ENCODE assay signal across 23 cellular contexts in the genomic region with DNA sequence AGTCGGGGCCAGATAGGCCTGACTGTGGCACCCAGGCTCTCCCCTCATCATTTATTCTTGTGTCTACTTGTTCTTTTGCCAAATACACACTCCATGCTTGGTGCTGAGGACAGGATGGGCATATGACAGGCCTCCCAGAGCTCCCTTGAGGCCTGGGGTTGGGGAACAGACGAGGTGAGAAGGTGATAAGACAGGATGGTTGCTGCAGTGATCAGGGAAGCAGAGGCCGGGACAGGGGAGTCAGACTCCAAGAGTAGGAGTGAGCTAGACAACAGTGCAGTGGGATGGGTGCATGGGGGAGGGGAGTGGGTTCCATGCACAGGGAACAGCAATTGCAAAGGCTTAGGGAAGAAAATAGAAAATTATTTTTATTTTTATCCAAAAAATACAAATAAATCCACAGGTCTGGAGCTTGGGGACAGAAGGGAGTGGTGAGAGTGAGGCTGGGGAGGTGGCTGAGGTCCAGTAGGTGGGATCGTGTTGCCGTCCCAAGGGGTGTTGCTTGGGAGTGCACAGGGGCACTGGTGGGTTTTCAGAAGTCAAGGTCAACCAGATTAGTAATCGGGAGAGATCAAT. TPM values are rescaled to one million over a fixed set of nuclear protein-coding genes. Genes with fewer than 3 reads are reported as not detected.
DNase-seq lines count a peak whose midpoint lies in the region; ATAC-seq, FAIRE-seq and TF ChIP-seq lines count a peak whose summit lies in the region.
"Had no signal": no experiment of that assay in that cellular context is flagged by ENCODE, and none has a peak within 500 bp of the region (broad histone marks: within the 10 kb centered on the region; RNA-seq: fewer than 3 reads in every experiment).

No MANE protein-coding gene starts in this region.

- no peak for TF ChIP-seq CTCF in natural killer cell (IDR thresholded peaks at IDR 0.05)
- no peak for TF ChIP-seq CTCF in osteoblast (IDR thresholded peaks at IDR 0.05; ENCODE audit: extremely low read depth, low read depth, low read length)

- H3K4me3 ChIP-seq in osteoblast (ENCODE audit: insufficient read depth, low read length) = no peak overlapping the region
- H3K4me3 ChIP-seq in naive thymus-derived CD4-positive, alpha-beta T cell (ENCODE audit: low read length) = no peak overlapping the region
- H3K4me3 ChIP-seq: breast epithelium had no signal

- no peak overlapping the region for H3K27ac ChIP-seq in osteoblast (ENCODE audit: low read depth, low read length)
- H3K27ac ChIP-seq in naive thymus-derived CD4-positive, alpha-beta T cell (ENCODE audit: low read depth, low read length) = no peak overlapping the region

- H3K27me3 ChIP-seq in osteoblast (ENCODE audit: insufficient read depth, low read length) = peaks cover 15% of the 10 kb centered on the region
- H3K27me3 ChIP-seq in naive thymus-derived CD4-positive, alpha-beta T cell (ENCODE audit: control insufficient read depth in 2 of 2, insufficient read depth in 2 of 2, low read length in 2 of 2) = no peaks in the 10 kb centered on the region
- H3K27me3 ChIP-seq: breast epithelium had no signal

- H3K79me2 ChIP-seq in osteoblast (ENCODE audit: insufficient read depth, low read length) = no peaks in the 10 kb centered on the region

- no peaks in the 10 kb centered on the region for H3K36me3 Mint-ChIP-seq in natural killer cell
- H3K36me3 Mint-ChIP-seq in natural killer cell treated with Interleukin-12 subunit alpha and Interleukin-12 subunit beta and Interleukin-15 and Interleukin-18, amount 100 ng/mL, for 72 hours = no peaks in the 10 kb centered on the region
- no peaks in the 10 kb centered on the region for H3K36me3 Mint-ChIP-seq in naive thymus-derived CD4-positive, alpha-beta T cell
- H3K36me3 Mint-ChIP-seq: WTC11 had no signal

- no peak overlapping the region for H3K4me2 ChIP-seq in osteoblast (ENCODE audit: insufficient read depth, low read length)

- no peaks in the 10 kb centered on the region for H3K36me3 ChIP-seq in osteoblast (ENCODE audit: insufficient read depth, low read length)
- H3K36me3 ChIP-seq in naive thymus-derived CD4-positive, alpha-beta T cell (ENCODE audit: control insufficient read depth in 2 of 3, insufficient read depth in 3 of 3, low read length in 3 of 3) = no peaks in the 10 kb centered on the region
- H3K36me3 ChIP-seq: breast epithelium had no signal

- intact Hi-C loops in natural killer cell (cut with micrococcal nuclease) (loop anchor here (1.0 kb wide), 2 partner anchors 210 to 224 kb away; no protein-coding TSS in a partner anchor), left colon (cut with DNase I, micrococcal nuclease) (no loop called here)
- intact Hi-C loops in naive thymus-derived CD4-positive, alpha-beta T cell (cut with micrococcal nuclease) = loop anchor here (1.0 kb wide), 3 partner anchors 74 to 224 kb away; partner anchors contain the start of gene COL27A1 (in 1 of the 2)

- H3K4me3 Mint-ChIP-seq in natural killer cell = no peak overlapping the region
- H3K4me3 Mint-ChIP-seq in natural killer cell treated with Interleukin-12 subunit alpha and Interleukin-12 subunit beta and Interleukin-15 and Interleukin-18, amount 100 ng/mL, for 72 hours = no peak overlapping the region
- no peak overlapping the region for H3K4me3 Mint-ChIP-seq in naive thymus-derived CD4-positive, alpha-beta T cell
- H3K4me3 Mint-ChIP-seq: activated naive CD8-positive, alpha-beta T cell treated with anti-CD3 and anti-CD28 coated beads, Interleukin-2, amount 50 U/mL, for 24 hours; WTC11 had no signal

- no peaks in the 10 kb centered on the region for H3K4me1 Mint-ChIP-seq in natural killer cell
- no peaks in the 10 kb centered on the region for H3K4me1 Mint-ChIP-seq in natural killer cell treated with Interleukin-12 subunit alpha and Interleukin-12 subunit beta and Interleukin-15 and Interleukin-18, amount 100 ng/mL, for 72 hours (ENCODE audit: low read depth in 2 of 2)
- peaks cover 0 to 5% (median 0%) of the 10 kb centered on the region in 7 donors for H3K4me1 Mint-ChIP-seq in naive thymus-derived CD4-positive, alpha-beta T cell
- H3K4me1 Mint-ChIP-seq: activated naive CD8-positive, alpha-beta T cell treated with anti-CD3 and anti-CD28 coated beads, Interleukin-2, amount 50 U/mL, for 24 hours; WTC11 had no signal

- no peaks in the 10 kb centered on the region for H4K20me1 ChIP-seq in osteoblast (ENCODE audit: insufficient read depth, low read length)

- FAIRE-seq in RCC 7860 (lab: Jason Lieb, UNC) = no peak

- no peak overlapping the region for H2AFZ ChIP-seq in osteoblast (ENCODE audit: low read length)

- H3K9me3 ChIP-seq in osteoblast (ENCODE audit: low read depth, low read length) = no peaks in the 10 kb centered on the region
- H3K9me3 ChIP-seq in naive thymus-derived CD4-positive, alpha-beta T cell (ENCODE audit: control insufficient read depth in 2 of 3, low read length in 3 of 3) = no peaks in the 10 kb centered on the region
- H3K9me3 ChIP-seq: breast epithelium had no signal

- no peaks in the 10 kb centered on the region for H3K4me1 ChIP-seq in osteoblast (ENCODE audit: insufficient read depth, low read length)
- no peaks in the 10 kb centered on the region for H3K4me1 ChIP-seq in naive thymus-derived CD4-positive, alpha-beta T cell (ENCODE audit: control insufficient read depth in 2 of 2, insufficient read depth in 2 of 2, low read length in 2 of 2)
- H3K4me1 ChIP-seq: breast epithelium had no signal

- DNase-seq in natural killer cell = peak; percentile 10
- DNase-seq in natural killer cell treated with Interleukin-12 subunit alpha and Interleukin-12 subunit beta and Interleukin-15 and Interleukin-18, amount 100 ng/mL, for 72 hours (ENCODE audit: low spot score) = no peak
- peak in 1 of 2 donors; percentile 41 for DNase-seq in left colon
- peak; percentile 17 for DNase-seq in osteoblast (ENCODE audit: insufficient read length, low spot score, missing footprints)
- DNase-seq in naive thymus-derived CD4-positive, alpha-beta T cell = no peak
- DNase-seq in RCC 7860 (ENCODE audit: low spot score) = no peak
- DNase-seq in NCI-H510A treated with DMSO at 0.1 percent for 48 hours (lab: John Stamatoyannopoulos, UW) = no peak
- DNase-seq: activated CD4-positive, alpha-beta T cell treated with anti-CD3 and anti-CD28 coated beads, Interleukin-2, amount 50 U/mL, for 4 hours; activated effector memory CD4-positive, alpha-beta T cell treated with Interleukin-2 at 50 U/mL for 16 hours; activated naive CD8-positive, alpha-beta T cell treated with anti-CD3 and anti-CD28 coated beads, Interleukin-2, amount 50 U/mL, for 24 hours; cortex of kidney; HCEC 1CT; KG1; left cardiac atrium; NCI-H146; NCI-H2171 treated with DMSO at 0.1 percent for 48 hours; T-helper 9 cell; trophoblast cell had no signal

- CTCF ChIA-PET in naive thymus-derived CD4-positive, alpha-beta T cell (lab: Charles Lee) = interaction anchor here (1.3 to 2.7 kb wide), 2 partner anchors 10 to 209 kb away, joined by 5 to 22 read pairs; no protein-coding TSS in a partner anchor

- peaks cover 0 to 6% of the 10 kb centered on the region in 2 donors for H3K27me3 Mint-ChIP-seq in natural killer cell (ENCODE audit: low read depth in 2 of 2)
- peaks cover 0 to 3% of the 10 kb centered on the region in 2 donors for H3K27me3 Mint-ChIP-seq in natural killer cell treated with Interleukin-12 subunit alpha and Interleukin-12 subunit beta and Interleukin-15 and Interleukin-18, amount 100 ng/mL, for 72 hours
- peaks cover 4 to 9% (median 8%) of the 10 kb centered on the region in 5 donors for H3K27me3 Mint-ChIP-seq in naive thymus-derived CD4-positive, alpha-beta T cell

- POLR2A ChIA-PET in naive thymus-derived CD4-positive, alpha-beta T cell (lab: Charles Lee) = no interaction called here

- no peak overlapping the region for H3K27ac Mint-ChIP-seq in natural killer cell
- H3K27ac Mint-ChIP-seq in natural killer cell treated with Interleukin-12 subunit alpha and Interleukin-12 subunit beta and Interleukin-15 and Interleukin-18, amount 100 ng/mL, for 72 hours = no peak overlapping the region
- no peak overlapping the region for H3K27ac Mint-ChIP-seq in naive thymus-derived CD4-positive, alpha-beta T cell
- H3K27ac Mint-ChIP-seq: activated naive CD8-positive, alpha-beta T cell treated with anti-CD3 and anti-CD28 coated beads, Interleukin-2, amount 50 U/mL, for 24 hours; WTC11 had no signal

- no peaks in the 10 kb centered on the region for H3K9me3 Mint-ChIP-seq in natural killer cell
- no peaks in the 10 kb centered on the region for H3K9me3 Mint-ChIP-seq in natural killer cell treated with Interleukin-12 subunit alpha and Interleukin-12 subunit beta and Interleukin-15 and Interleukin-18, amount 100 ng/mL, for 72 hours
- no peaks in the 10 kb centered on the region for H3K9me3 Mint-ChIP-seq in naive thymus-derived CD4-positive, alpha-beta T cell
- H3K9me3 Mint-ChIP-seq: activated naive CD8-positive, alpha-beta T cell treated with anti-CD3 and anti-CD28 coated beads, Interleukin-2, amount 50 U/mL, for 24 hours; WTC11 had no signal

- ATAC-seq in natural killer cell (no peak), left colon (peak; percentile 14), GM19455 (IDR thresholded peaks at IDR 0.05; ENCODE audit: unreplicated experiment) (no peak)
- ATAC-seq in natural killer cell treated with Interleukin-12 subunit alpha and Interleukin-12 subunit beta and Interleukin-15 and Interleukin-18, amount 100 ng/mL, for 72 hours = no peak
- ATAC-seq in naive thymus-derived CD4-positive, alpha-beta T cell = no peak

RNA-seq across cellular contexts. Expression of gene AMBP, which starts 3.4 kb away (rescaled TPM):
- total RNA-seq in natural killer cell = not detected
- total RNA-seq in natural killer cell treated with Interleukin-12 subunit alpha and Interleukin-12 subunit beta and Interleukin-15 and Interleukin-18, amount 100 ng/mL, for 72 hours = not detected
- total RNA-seq in left colon = under 1 TPM; 0.39 to 0.64 TPM
- not detected in 2 replicates for total RNA-seq in osteoblast
- not detected for total RNA-seq in naive thymus-derived CD4-positive, alpha-beta T cell
- not detected for polyA plus RNA-seq in naive thymus-derived CD4-positive, alpha-beta T cell
- total RNA-seq: A673 had no signal

RNA-seq across cellular contexts. Expression of gene KIF12, which starts 17.6 kb away (rescaled TPM):
- total RNA-seq in natural killer cell (not detected), left colon (10 to 100 TPM; 19.5 to 27.9 TPM), osteoblast (not detected in 2 replicates)
- total RNA-seq in natural killer cell treated with Interleukin-12 subunit alpha and Interleukin-12 subunit beta and Interleukin-15 and Interleukin-18, amount 100 ng/mL, for 72 hours = not detected
- total RNA-seq in naive thymus-derived CD4-positive, alpha-beta T cell = not detected
- not detected for polyA plus RNA-seq in naive thymus-derived CD4-positive, alpha-beta T cell
- total RNA-seq: A673, fibroblast of lung had no signal
- polyA plus RNA-seq: fibroblast of lung had no signal

Comparison
In these comparisons a context has a peak if more than half of its experiments do, and no peak if none do; other contexts are left out.
1. DNase-seq: peak in natural killer cell (single experiment) and osteoblast (single experiment); none in natural killer cell treated with Interleukin-12 subunit alpha and Interleukin-12 subunit beta and Interleukin-15 and Interleukin-18, amount 100 ng/mL, for 72 hours (single experiment), naive thymus-derived CD4-positive, alpha-beta T cell (0 of 9), RCC 7860 (single experiment) and NCI-H510A treated with DMSO at 0.1 percent for 48 hours (single experiment).
2. RNA of gene KIF12, which starts 17.6 kb away (total RNA-seq): 19.5 to 27.9 TPM in left colon; not detected in natural killer cell, not detected in natural killer cell treated with Interleukin-12 subunit alpha and Interleukin-12 subunit beta and Interleukin-15 and Interleukin-18, amount 100 ng/mL, for 72 hours, not detected in osteoblast and not detected in naive thymus-derived CD4-positive, alpha-beta T cell; every median in the first group is over 10 times any median in the second.
3. intact Hi-C loops: an anchor here in natural killer cell (1.0 kb wide) and naive thymus-derived CD4-positive, alpha-beta T cell (1.0 kb wide); none called in left colon.